ENCODE assay signal across 1 cellular context in the genomic region with DNA sequence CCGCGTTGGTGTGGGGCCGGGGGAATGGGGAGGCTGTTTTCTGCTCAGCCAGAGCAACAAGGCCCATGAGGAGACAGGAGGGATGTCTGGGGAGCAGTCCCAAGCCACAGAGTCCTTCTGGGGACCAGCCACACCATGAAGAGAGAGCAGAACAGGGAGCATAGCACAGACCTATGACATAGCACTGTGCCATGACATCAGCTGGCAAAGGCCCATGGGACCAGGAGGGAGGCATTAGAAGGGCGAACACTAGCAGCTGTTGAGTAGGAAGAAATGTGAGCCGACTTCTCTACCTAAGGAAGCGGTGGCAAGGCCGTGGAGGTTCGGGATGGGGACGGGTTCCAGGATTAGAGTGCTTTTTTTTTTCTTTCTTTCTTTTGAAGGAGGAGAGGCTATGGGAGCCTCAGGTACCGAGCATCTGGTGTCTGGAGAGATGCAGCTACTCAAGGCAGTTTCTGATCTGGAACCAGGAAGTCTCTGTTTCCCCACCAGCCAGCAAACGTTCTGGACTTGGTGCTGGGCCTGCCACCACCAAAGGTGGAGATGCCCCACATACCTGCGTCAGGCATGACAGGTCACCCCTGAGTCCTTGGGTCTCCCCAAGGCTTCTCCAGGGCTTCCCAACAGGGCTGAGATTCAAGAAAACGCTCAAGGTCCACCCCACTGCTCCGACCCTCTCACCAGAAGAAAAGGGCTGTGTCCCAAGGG.
TF ChIP-seq lines count a peak whose summit lies in the region.

No MANE protein-coding gene starts in this region.

TF ChIP-seq in H1, 55 proteins besides CTCF, POLR2A, EP300 and RAD21 (continued from another document):
- no peak for TF ChIP-seq SIN3A (conservative IDR thresholded peaks at IDR 0.05 in 1 of 2, IDR thresholded peaks at IDR 0.05 in 1 of 2; ENCODE audit: low read depth in 1 of 2, low read length in 2 of 2)
- no peak for TF ChIP-seq CHD2 (IDR thresholded peaks at IDR 0.05; ENCODE audit: low read length)
- TF ChIP-seq TCF12 (IDR thresholded peaks at IDR 0.05; ENCODE audit: low read depth, low read length) = no peak
- TF ChIP-seq KDM5A (IDR thresholded peaks at IDR 0.05; ENCODE audit: low read length) = no peak
- no peak for TF ChIP-seq CBX8 (IDR thresholded peaks at IDR 0.05; ENCODE audit: borderline replicate concordance, low read depth, low read length)
- no peak for TF ChIP-seq TBP (IDR thresholded peaks at IDR 0.05; ENCODE audit: low read depth, low read length)
TF ChIP-seq in H1: peak in this region for 0.
